Comparison of ENCODE assay signal across 8 cellular contexts in genomic region chr2:108652187-108652931, GRCh38.
DNase-seq lines count a peak whose midpoint lies in the region; ATAC-seq and TF ChIP-seq lines count a peak whose summit lies in the region.
"Not testable (repeated sequence)": the region's sequence is repeated elsewhere in the genome, so short reads cannot be mapped to it uniquely, and the experiment has no call there.

No MANE protein-coding gene starts in this region.

- H3K27me3 Mint-ChIP-seq in activated CD4-positive, alpha-beta memory T cell treated with anti-CD3 and anti-CD28 coated beads for 36 hours; chondrocyte (ENCODE audit: low read depth): not testable (repeated sequence)

- not testable (repeated sequence) for H3K27me3 ChIP-seq in DND-41 (ENCODE audit: insufficient read depth, low read length, poor library complexity); OCI-LY3 (ENCODE audit: low read depth, low read length)

- intact Hi-C loops in activated CD4-positive, alpha-beta memory T cell treated with anti-CD3 and anti-CD28 coated beads for 36 hours (cut with micrococcal nuclease): loop anchor here (2.0 kb wide), 3 partner anchors 16 to 40 kb away; no protein-coding TSS in a partner anchor

- H3K4me3 ChIP-seq in DND-41 (ENCODE audit: low read depth in 1 of 2, low read length in 2 of 2) (peak overlapping the region in 1 of 2 experiments; percentile 35; a peak in 2 of 4 replicates), OCI-LY3 (ENCODE audit: low read length) (peak overlapping the region; percentile 47)

- not testable (repeated sequence) for H3K9me3 Mint-ChIP-seq in activated CD4-positive, alpha-beta memory T cell treated with anti-CD3 and anti-CD28 coated beads for 36 hours; chondrocyte (ENCODE audit: low read depth)

- peak overlapping the region; percentile 46; the same call in 1 of the 2 replicates for H3K27ac ChIP-seq in DND-41 (ENCODE audit: low read length)
- H3K27ac ChIP-seq in OCI-LY3 (ENCODE audit: low read length): peak overlapping the region; percentile 60

- peak overlapping the region; percentile 59 for H3K4me3 Mint-ChIP-seq in activated CD4-positive, alpha-beta memory T cell treated with anti-CD3 and anti-CD28 coated beads for 36 hours
- H3K4me3 Mint-ChIP-seq in chondrocyte (ENCODE audit: unreplicated experiment): not testable (repeated sequence)

- not testable (repeated sequence) for H2AFZ ChIP-seq in DND-41 (ENCODE audit: low read depth, low read length); OCI-LY3 (ENCODE audit: low read depth, low read length)

- H3K36me3 Mint-ChIP-seq in activated CD4-positive, alpha-beta memory T cell treated with anti-CD3 and anti-CD28 coated beads for 36 hours; chondrocyte (ENCODE audit: low read depth): not testable (repeated sequence)

- H3K36me3 ChIP-seq in DND-41 (ENCODE audit: insufficient read depth, low read length); OCI-LY3 (replicated peaks; ENCODE audit: low read depth, low read length): not testable (repeated sequence)

- not testable (repeated sequence) for H3K9ac ChIP-seq in DND-41 (ENCODE audit: low read depth, low read length); OCI-LY3 (ENCODE audit: low read length)

- ATAC-seq in DND-41 (ENCODE audit: insufficient read depth, low read depth) (peak; percentile 87), GM21390 (IDR thresholded peaks at IDR 0.05; ENCODE audit: unreplicated experiment) (peak; percentile 93), HG03139 (IDR thresholded peaks at IDR 0.05; ENCODE audit: unreplicated experiment) (peak; percentile 95), left lobe of liver (peak; percentile 31)

- peak overlapping the region; percentile 95 for H3K27ac Mint-ChIP-seq in activated CD4-positive, alpha-beta memory T cell treated with anti-CD3 and anti-CD28 coated beads for 36 hours
- H3K27ac Mint-ChIP-seq in chondrocyte (ENCODE audit: unreplicated experiment): peak overlapping the region; percentile 89

- peaks cover 50% of the 10 kb centered on the region for H3K4me1 Mint-ChIP-seq in activated CD4-positive, alpha-beta memory T cell treated with anti-CD3 and anti-CD28 coated beads for 36 hours (ENCODE audit: low read depth)
- H3K4me1 Mint-ChIP-seq in chondrocyte (ENCODE audit: low read depth): peaks cover 40% of the 10 kb centered on the region

- CTCF ChIA-PET in activated CD4-positive, alpha-beta memory T cell treated with anti-CD3 and anti-CD28 coated beads for 36 hours (lab: Charles Lee): not testable (repeated sequence)

- not testable (repeated sequence) for TF ChIP-seq CTCF in DND-41 (IDR thresholded peaks at IDR 0.05; ENCODE audit: borderline replicate concordance, extremely low read depth, low read length, poor library complexity, severe bottlenecking); OCI-LY3 (IDR thresholded peaks at IDR 0.05; ENCODE audit: low read depth, low read length); chondrocyte (IDR thresholded peaks at IDR 0.05)

- H3K79me2 ChIP-seq in DND-41 (ENCODE audit: insufficient read depth, low read length); OCI-LY3 (ENCODE audit: low read length): not testable (repeated sequence)

- peaks cover 11% of the 10 kb centered on the region; the same call in 1 of the 2 replicates for H4K20me1 ChIP-seq in DND-41 (ENCODE audit: insufficient read depth, low read length)
- H4K20me1 ChIP-seq in OCI-LY3 (ENCODE audit: insufficient read depth, low read length): not testable (repeated sequence)

- H3K4me2 ChIP-seq in DND-41 (ENCODE audit: insufficient read depth, low read length) (peak overlapping the region; percentile 57), OCI-LY3 (ENCODE audit: low read length) (peak overlapping the region; percentile 71)

- peak; percentile 52 for DNase-seq in DND-41
- DNase-seq in activated CD4-positive, alpha-beta memory T cell treated with anti-CD3 and anti-CD28 coated beads for 36 hours: peak; percentile 77
- not testable (repeated sequence) for DNase-seq in chondrocyte (ENCODE audit: low spot score); left lobe of liver (ENCODE audit: low spot score)
- peak; percentile 5 to 46 (median 18) for DNase-seq in stimulated activated CD4-positive, alpha-beta T cell treated with anti-CD3 and anti-CD28 coated beads, TNF-alpha, amount 100 ng/mL, for 24 hours (ENCODE audit: low read depth in 3 of 3)

- POLR2A ChIA-PET in activated CD4-positive, alpha-beta memory T cell treated with anti-CD3 and anti-CD28 coated beads for 36 hours (lab: Charles Lee): not testable (repeated sequence)

- not testable (repeated sequence) for H3K9me3 ChIP-seq in DND-41 (ENCODE audit: insufficient read depth, low read length, severe bottlenecking); OCI-LY3 (ENCODE audit: insufficient read depth, low read length)

- H3K4me1 ChIP-seq in DND-41 (ENCODE audit: insufficient read depth, low read length): peaks cover 25% of the 10 kb centered on the region
- H3K4me1 ChIP-seq in OCI-LY3 (ENCODE audit: low read length): peaks cover 10% of the 10 kb centered on the region

Comparison
In these comparisons a context has a peak if more than half of its experiments do, and no peak if none do; other contexts are left out.
1. ATAC-seq: peak in every context shown above with its lines; median percentile 95 in HG03139; 93 in GM21390; 87 in DND-41; 31 in left lobe of liver.